8 cellular contexts compared by ENCODE assay signal in the genomic region with DNA sequence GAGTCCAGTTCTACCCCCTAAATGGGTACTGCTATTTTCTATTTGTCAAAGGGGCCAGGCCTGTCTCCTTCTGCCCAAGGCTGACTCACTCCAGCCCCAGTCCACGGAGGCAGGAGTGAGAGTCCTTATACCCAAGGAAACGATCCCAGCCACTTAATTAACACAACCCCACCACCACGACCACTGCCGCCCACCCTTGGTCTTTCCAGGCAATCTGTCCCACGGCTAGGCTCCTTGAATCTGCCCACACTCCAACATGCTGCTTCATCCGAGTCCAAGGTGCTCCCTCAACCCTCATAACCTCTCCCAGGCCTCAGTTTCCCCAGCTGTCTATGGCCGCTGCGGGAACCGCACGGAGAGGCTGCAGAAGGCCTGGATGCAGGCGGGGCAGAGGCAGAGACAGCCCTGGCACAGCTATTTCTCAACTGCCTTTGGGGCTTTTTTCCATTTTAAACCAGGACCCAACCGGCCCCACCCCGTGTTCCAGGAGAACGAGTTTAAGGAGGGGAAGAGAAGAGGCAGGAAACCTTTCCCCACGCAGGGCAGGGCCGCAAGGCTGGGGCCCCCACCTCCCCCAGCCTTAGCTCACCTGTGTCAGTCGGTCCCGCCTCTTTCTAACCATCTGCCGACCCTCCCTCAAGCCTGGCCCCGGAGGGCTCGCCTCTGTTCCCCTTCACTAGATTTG. TPM values are rescaled to one million over a fixed set of nuclear protein-coding genes. Genes with fewer than 3 reads are reported as not detected.
DNase-seq lines count a peak whose midpoint lies in the region; ATAC-seq and TF ChIP-seq lines count a peak whose summit lies in the region.

No MANE protein-coding gene starts in this region.

- ATAC-seq in left colon (peak; percentile 51), GM18498 (IDR thresholded peaks at IDR 0.05; ENCODE audit: unreplicated experiment) (no peak), GM19467 (IDR thresholded peaks at IDR 0.05; ENCODE audit: unreplicated experiment) (no peak)

- peak overlapping the region; percentile 89 for H3K27ac ChIP-seq in temporal lobe (ENCODE audit: low read depth, low read length)

- no peak for TF ChIP-seq CTCF in astrocyte of the cerebellum (IDR thresholded peaks at IDR 0.05; ENCODE audit: low read depth, low read length, missing control alignments)

- DNase-seq in NCI-H2171 treated with DMSO at 0.1 percent for 48 hours (lab: John Stamatoyannopoulos, UW) = peak; percentile 47
- no peak for DNase-seq in NCI-H2171 (lab: John Stamatoyannopoulos, UW)
- DNase-seq in astrocyte of the cerebellum (ENCODE audit: low read depth) = no peak
- peak in 1 of 2 donors; percentile 37 for DNase-seq in left colon
- DNase-seq in 8988T = no peak

- in situ Hi-C loops in astrocyte of the cerebellum (cut with HindIII; ENCODE audit: low sequenced_read_pairs) = no loop called here

- intact Hi-C loops in left colon (cut with DNase I, micrococcal nuclease) = no loop called here

- peak overlapping the region; percentile 43 for H3K4me3 ChIP-seq in astrocyte of the cerebellum (ENCODE audit: low read depth, low read length)

RNA-seq across cellular contexts. Expression of gene RAB3D, which starts 0.7 kb away (rescaled TPM):
- total RNA-seq in left colon (10 to 100 TPM; 34.7 to 37.6 TPM), temporal lobe (12.0 TPM)

RNA-seq across cellular contexts. Expression of gene TMEM205, which starts 7.4 kb away (rescaled TPM):
- total RNA-seq in left colon (10 to 100 TPM; 43.5 to 51.9 TPM), temporal lobe (33.7 TPM)

RNA-seq across cellular contexts. Expression of gene CCDC159, which starts 7.6 kb away (rescaled TPM):
- total RNA-seq in left colon (10 to 100 TPM; 28.6 to 30.2 TPM), temporal lobe (3.2 TPM)

RNA-seq across cellular contexts. Expression of gene PLPPR2, which starts 16.5 kb away (rescaled TPM):
- total RNA-seq in left colon (1 to 10 TPM; 5.4 to 7.3 TPM), temporal lobe (47.2 TPM)

RNA-seq across cellular contexts. Expression of gene SWSAP1, which starts 35.8 kb away (rescaled TPM):
- 1 to 10 TPM; 3.3 to 3.4 TPM for total RNA-seq in left colon
- total RNA-seq in temporal lobe = 0.25 TPM
